20 cellular contexts compared by ENCODE assay signal in genomic region chr6:35093783-35094182, GRCh38. TPM values are rescaled to one million over a fixed set of nuclear protein-coding genes. Genes with fewer than 3 reads are reported as not detected.
"Had no signal": no experiment of that assay in that cellular context is flagged by ENCODE, and none has a peak within 500 bp of the region (broad histone marks: within the 10 kb centered on the region; RNA-seq: fewer than 3 reads in every experiment).

No MANE protein-coding gene starts in this region.

- H3K4me3 Mint-ChIP-seq: activated naive CD8-positive, alpha-beta T cell treated with anti-CD3 and anti-CD28 coated beads, Interleukin-2, amount 10 ng/mL, durations not matched to agents 7 days and 5 days; immature natural killer cell had no signal

- ATAC-seq: esophagus mucosa, left colon, lower lobe of right lung, upper lobe of right lung had no signal

- H3K4me3 ChIP-seq: dorsolateral prefrontal cortex, lower lobe of right lung, upper lobe of right lung had no signal

- H3K4me1 ChIP-seq: parathyroid adenoma had no signal

- H2AFZ ChIP-seq: parathyroid adenoma had no signal

- H3K9me3 ChIP-seq: lower lobe of right lung, neutrophil, upper lobe of right lung had no signal

- H3K79me2 ChIP-seq: parathyroid adenoma had no signal

- H3K9me3 Mint-ChIP-seq: activated naive CD8-positive, alpha-beta T cell treated with anti-CD3 and anti-CD28 coated beads, Interleukin-2, amount 10 ng/mL, durations not matched to agents 7 days and 5 days; immature natural killer cell had no signal

- H3K27ac Mint-ChIP-seq: activated naive CD8-positive, alpha-beta T cell treated with anti-CD3 and anti-CD28 coated beads, Interleukin-2, amount 10 ng/mL, durations not matched to agents 7 days and 5 days; immature natural killer cell had no signal

- H3K9ac ChIP-seq: parathyroid adenoma had no signal

- DNase-seq: activated CD4-positive, CD25-positive, alpha-beta regulatory T cell treated with anti-CD3 and anti-CD28 coated beads, Interleukin-2, amount 50 U/mL, for 72 hours; activated naive CD4-positive, alpha-beta T cell; activated naive CD8-positive, alpha-beta T cell treated with anti-CD3 and anti-CD28 coated beads, Interleukin-2, amount 10 ng/mL, durations not matched to agents 7 days and 5 days; anterior cingulate cortex; dorsolateral prefrontal cortex; glutamatergic neuron; immature natural killer cell; left colon; lower lobe of right lung; stimulated activated CD4-positive, alpha-beta T cell treated with anti-CD3 and anti-CD28 coated beads, Interleukin-4, amount 100 ng/mL, for 1 hour; stimulated activated naive CD4-positive, alpha-beta T cell; upper lobe of right lung had no signal

- H3K27me3 ChIP-seq: dorsolateral prefrontal cortex, neutrophil, upper lobe of right lung had no signal

- H3K36me3 Mint-ChIP-seq: activated naive CD8-positive, alpha-beta T cell treated with anti-CD3 and anti-CD28 coated beads, Interleukin-2, amount 10 ng/mL, durations not matched to agents 7 days and 5 days had no signal

- H3K27ac ChIP-seq: lower lobe of right lung, neutrophil, parathyroid adenoma, upper lobe of right lung had no signal

RNA-seq across cellular contexts. Expression of gene TCP11, which starts 47.4 kb away (rescaled TPM):
- total RNA-seq: activated CD8-positive, alpha-beta memory T cell treated with anti-CD3 and anti-CD28 coated beads for 36 hours; activated naive CD8-positive, alpha-beta T cell treated with anti-CD3 and anti-CD28 coated beads, Interleukin-2, amount 10 ng/mL, durations not matched to agents 7 days and 5 days; bronchial epithelial cell; chondrocyte; esophagus mucosa; fibroblast of villous mesenchyme; left colon; lower lobe of right lung; SK-MEL-5; upper lobe of right lung had no signal
- polyA plus RNA-seq: immature natural killer cell had no signal
